In the genomic region with DNA sequence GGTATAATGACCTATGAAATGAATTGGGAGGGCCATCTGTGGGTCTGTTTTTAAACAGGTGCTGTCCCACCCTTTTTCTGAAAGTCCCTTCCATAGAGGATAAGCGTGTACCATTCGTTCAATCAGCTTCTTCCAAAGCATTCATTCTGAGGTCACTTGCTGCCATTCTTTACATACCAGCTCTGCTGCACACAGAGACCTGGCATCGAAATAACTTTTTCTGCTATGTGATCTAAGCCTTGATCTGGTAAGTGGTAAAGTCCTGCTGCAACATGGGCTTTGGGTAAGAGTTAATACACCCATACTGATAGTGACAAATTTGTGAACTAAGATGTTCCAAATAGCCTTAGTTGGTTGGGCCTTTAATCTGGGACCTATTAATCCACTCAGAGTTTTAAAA, we compare ENCODE assay signal across 32 cellular contexts.
"Had no signal": no experiment of that assay in that cellular context is flagged by ENCODE, and none has a peak within 500 bp of the region (broad histone marks: within the 10 kb centered on the region; RNA-seq: fewer than 3 reads in every experiment).

No MANE protein-coding gene starts in this region.

- H3K27ac ChIP-seq: ascending aorta, SJCRH30, SK-N-MC, WERI-Rb-1 had no signal

- H3K27me3 ChIP-seq: ascending aorta, MG63, SJCRH30 had no signal

- DNase-seq: activated CD4-positive, alpha-beta memory T cell treated with anti-CD3 and anti-CD28 coated beads, Interleukin-2, amount 10 ng/mL, durations not matched to agents 7 days and 5 days; activated CD4-positive, alpha-beta T cell treated with anti-CD3 and anti-CD28 coated beads for 1 hour; activated CD4-positive, alpha-beta T cell treated with anti-CD3 and anti-CD28 coated beads for 48 hours; activated CD4-positive, CD25-positive, alpha-beta regulatory T cell; activated CD8-positive, alpha-beta memory T cell treated with anti-CD3 and anti-CD28 coated beads for 24 hours; activated CD8-positive, alpha-beta memory T cell treated with anti-CD3 and anti-CD28 coated beads, Interleukin-2, amount 10 ng/mL, durations not matched to agents 7 days and 5 days; activated CD8-positive, alpha-beta memory T cell treated with anti-CD3 and anti-CD28 coated beads, Interleukin-2, amount 50 U/mL, for 48 hours; activated effector memory CD4-positive, alpha-beta T cell treated with Interleukin-2 at 50 U/mL for 16 hours; activated naive CD4-positive, alpha-beta T cell treated with anti-CD3 and anti-CD28 coated beads, Interleukin-2, amount 10 ng/mL, durations not matched to agents 7 days and 5 days; activated T-cell treated with anti-CD3 and anti-CD28 coated beads, Interleukin-2, amount 50 U/mL, for 48 hours; amygdala; caudate nucleus; cerebellar nuclear complex; Kasumi-1; MG63; NCI-H1048; NCI-H1105 treated with DMSO at 0.1 percent for 48 hours; NCI-H1436; NCI-H1694; NCI-H1930; NCI-H2081 treated with DMSO at 0.1 percent for 48 hours; NCI-H226; NCI-H446 treated with DMSO at 0.1 percent for 48 hours; NCI-H524; NCI-H69; SHP77; SJCRH30; T1000; WERI-Rb-1 had no signal

- H3K36me3 ChIP-seq: ascending aorta, SJCRH30, WERI-Rb-1 had no signal

- H3K4me1 ChIP-seq: ascending aorta, SJCRH30 had no signal

- H3K4me3 ChIP-seq: ascending aorta, MG63, SJCRH30, SK-N-MC had no signal

- ATAC-seq: activated CD8-positive, alpha-beta memory T cell treated with anti-CD3 and anti-CD28 coated beads, Interleukin-2, amount 10 ng/mL, durations not matched to agents 7 days and 5 days; Panc1 had no signal
